In genomic region chr16:17685445-17685844, GRCh38 we compare ENCODE assay signal across 24 cellular contexts.
DNase-seq lines count a peak whose midpoint lies in the region; ATAC-seq, FAIRE-seq and TF ChIP-seq lines count a peak whose summit lies in the region.
"Had no signal": no experiment of that assay in that cellular context is flagged by ENCODE, and none has a peak within 500 bp of the region (broad histone marks: within the 10 kb centered on the region; RNA-seq: fewer than 3 reads in every experiment).

No MANE protein-coding gene starts in this region.

- no peak overlapping the region for H3K56ac ChIP-seq in IMR-90 (ENCODE audit: extremely low read depth, insufficient read depth, low read length)
- H3K56ac ChIP-seq in H1 (replicated peaks; ENCODE audit: insufficient read length, low read depth, low read length): no peak overlapping the region

- no peaks in the 10 kb centered on the region for H3K23me2 ChIP-seq in H1 (ENCODE audit: low read depth, low read length)

- H3K14ac ChIP-seq in IMR-90 (replicated peaks; ENCODE audit: low read depth, low read length) (no peak overlapping the region), H1 (ENCODE audit: insufficient read length) (no peak overlapping the region)

- CTCF ChIA-PET in A549 (lab: Yijun Ruan, JAX): no interaction called here
- CTCF ChIA-PET in IMR-90 (lab: Yijun Ruan, JAX): interaction anchor here (0.5 kb wide), 1 partner anchor 318 kb away, joined by 3 read pairs; no protein-coding TSS in a partner anchor
- CTCF ChIA-PET in H1 (lab: Charles Lee; ENCODE audit: partially characterized antibody): no interaction called here

- H4K5ac ChIP-seq in IMR-90 (ENCODE audit: low read depth, low read length) (no peak overlapping the region), H1 (ENCODE audit: insufficient read length, low read depth, low read length) (no peak overlapping the region)

- H2BK5ac ChIP-seq in IMR-90 (ENCODE audit: low read depth, low read length, poor library complexity, severe bottlenecking): no peak overlapping the region
- no peak overlapping the region for H2BK5ac ChIP-seq in H1 (ENCODE audit: low read depth, low read length)

- no peak overlapping the region for H2AK5ac ChIP-seq in IMR-90 (ENCODE audit: low read depth, low read length)
- no peak overlapping the region for H2AK5ac ChIP-seq in H1 (ENCODE audit: low read depth, low read length)

- H3K4me1 ChIP-seq in A549 (no peaks in the 10 kb centered on the region), IMR-90 (ENCODE audit: control insufficient read depth, insufficient read depth, low read length) (no peaks in the 10 kb centered on the region), H1 (replicated peaks in 1 of 4; ENCODE audit: control insufficient read depth in 3 of 4, insufficient read depth in 4 of 4, low read length in 3 of 4) (no peaks in the 10 kb centered on the region), psoas muscle (no peaks in the 10 kb centered on the region)
- H3K4me1 ChIP-seq: BLaER1 treated with 17β-estradiol and CSF1 and Interleukin-3, amounts not matched to agents 10 nM and 100 nM had no signal

- H2AFZ ChIP-seq in IMR-90 (replicated peaks; ENCODE audit: low read length, poor library complexity): no peak overlapping the region
- H2AFZ ChIP-seq in H1 (ENCODE audit: low read length): no peak overlapping the region

- no peaks in the 10 kb centered on the region for H3K79me2 ChIP-seq in H1 (ENCODE audit: control insufficient read depth in 1 of 2, insufficient read depth in 2 of 2, low read length in 2 of 2)

- no peak for TF ChIP-seq RAD21 in A549 (conservative IDR thresholded peaks at IDR 0.05 in 1 of 2, IDR thresholded peaks at IDR 0.05 in 1 of 2)
- TF ChIP-seq RAD21 in IMR-90 (IDR thresholded peaks at IDR 0.05; ENCODE audit: low read length): no peak
- no peak for TF ChIP-seq RAD21 in H1 (IDR thresholded peaks at IDR 0.05 in 1 of 2, conservative IDR thresholded peaks at IDR 0.05 in 1 of 2; ENCODE audit: low read depth in 2 of 2, low read length in 2 of 2)

- H3K4me2 ChIP-seq in A549 (no peak overlapping the region), IMR-90 (ENCODE audit: low read depth, low read length) (no peak overlapping the region), H1 (ENCODE audit: insufficient read depth in 1 of 2, low read depth in 2 of 2, low read length in 2 of 2) (no peak overlapping the region)
- H3K4me2 ChIP-seq: BLaER1 treated with 17β-estradiol and CSF1 and Interleukin-3, amounts not matched to agents 10 nM and 100 nM had no signal

- in situ Hi-C loops in IMR-90 (cut with MboI; ENCODE audit: low sequenced_read_pairs): loop anchor here (10.0 kb wide), 1 partner anchor 61 kb away; no protein-coding TSS in a partner anchor

- no peak overlapping the region for H3K9ac ChIP-seq in IMR-90 (ENCODE audit: low read depth, low read length)
- no peak overlapping the region for H3K9ac ChIP-seq in H1 (replicated peaks in 1 of 4; ENCODE audit: extremely low read depth in 1 of 4, low read depth in 3 of 4, low read length in 3 of 4)
- H3K9ac ChIP-seq: BLaER1 treated with 17β-estradiol and CSF1 and Interleukin-3, amounts not matched to agents 10 nM and 100 nM had no signal

- H3K36me3 ChIP-seq in IMR-90 (ENCODE audit: control insufficient read depth, insufficient read depth, low read length): no peaks in the 10 kb centered on the region
- H3K36me3 ChIP-seq in H1 (ENCODE audit: control insufficient read depth in 2 of 4, insufficient read depth in 4 of 4, low read length in 3 of 4): no peaks in the 10 kb centered on the region
- H3K36me3 ChIP-seq in psoas muscle (ENCODE audit: insufficient read depth in 1 of 2, low read depth in 1 of 2): no peaks in the 10 kb centered on the region
- H3K36me3 ChIP-seq: BLaER1 treated with 17β-estradiol and CSF1 and Interleukin-3, amounts not matched to agents 10 nM and 100 nM had no signal

- H2BK20ac ChIP-seq in IMR-90 (ENCODE audit: low read depth, low read length) (no peak overlapping the region), H1 (ENCODE audit: low read length) (no peak overlapping the region)

- H3K18ac ChIP-seq in IMR-90 (ENCODE audit: low read depth, low read length) (no peak overlapping the region), H1 (ENCODE audit: extremely low read depth, low read length) (no peak overlapping the region)

- no peak for FAIRE-seq in A549 (lab: Jason Lieb, UNC)
- no peak for FAIRE-seq in H1 (lab: Jason Lieb, UNC)
- FAIRE-seq: A204.1, GM12878, GM12892, GM18507 had no signal

- H2BK120ac ChIP-seq in IMR-90 (ENCODE audit: low read depth, low read length) (no peak overlapping the region), H1 (replicated peaks; ENCODE audit: low read depth, low read length) (no peak overlapping the region)

- intact Hi-C loops in IMR-90 (cut with micrococcal nuclease): no loop called here
- intact Hi-C loops in psoas muscle (cut with DNase I): no loop called here

- BruUV-seq in IMR-90 (replicated peaks; lab: Mats Ljungman, UMichigan): no TSS peak

- no peak overlapping the region for H3K27ac ChIP-seq in A549
- no peak overlapping the region for H3K27ac ChIP-seq in IMR-90 (ENCODE audit: insufficient read depth, low read length)
- no peak overlapping the region for H3K27ac ChIP-seq in H1 (ENCODE audit: low read depth, low read length)
- H3K27ac ChIP-seq in psoas muscle: no peak overlapping the region
- H3K27ac ChIP-seq: BLaER1 treated with 17β-estradiol and CSF1 and Interleukin-3, amounts not matched to agents 10 nM and 100 nM; C4-2B had no signal

- TF ChIP-seq EP300 in A549 (IDR thresholded peaks at IDR 0.05): no peak
- no peak for TF ChIP-seq EP300 in H1 (IDR thresholded peaks at IDR 0.05; ENCODE audit: borderline replicate concordance in 1 of 2, low read depth in 2 of 2, low read length in 2 of 2)

- dilution Hi-C loops in IMR-90 (cut with HindIII; ENCODE audit: low sequenced_read_pairs, unreplicated experiment): no loop called here

- H2BK15ac ChIP-seq in IMR-90 (ENCODE audit: low read depth, low read length) (no peak overlapping the region), H1 (ENCODE audit: low read length) (no peak overlapping the region)

- H3K4ac ChIP-seq in IMR-90 (ENCODE audit: low read depth, low read length) (no peak overlapping the region), H1 (replicated peaks; ENCODE audit: insufficient read length, low read depth, low read length) (no peak overlapping the region)

- H3K9me3 ChIP-seq in A549 (no peaks in the 10 kb centered on the region), IMR-90 (ENCODE audit: control insufficient read depth, insufficient read depth, low read length) (no peaks in the 10 kb centered on the region), H1 (ENCODE audit: insufficient read depth in 2 of 2, low read depth in 1 of 2, low read length in 1 of 2) (peaks cover 0 to 2% of the 10 kb centered on the region in 2 experiments; a peak in 1 of 4 replicates), psoas muscle (no peaks in the 10 kb centered on the region)

- H4K20me1 ChIP-seq in IMR-90 (ENCODE audit: insufficient read depth, low read length): no peaks in the 10 kb centered on the region
- H4K20me1 ChIP-seq in H1 (replicated peaks in 1 of 2; ENCODE audit: control insufficient read depth in 1 of 2, insufficient read depth in 2 of 2, low read length in 2 of 2): no peaks in the 10 kb centered on the region
- H4K20me1 ChIP-seq: BLaER1 treated with 17β-estradiol and CSF1 and Interleukin-3, amounts not matched to agents 10 nM and 100 nM had no signal

- no peak for TF ChIP-seq CTCF in A549 (IDR thresholded peaks at IDR 0.05)
- no peak for TF ChIP-seq CTCF in IMR-90 (conservative IDR thresholded peaks at IDR 0.05; ENCODE audit: low read depth, low read length)
- TF ChIP-seq CTCF in H1 (IDR thresholded peaks at IDR 0.05; ENCODE audit: control extremely low read depth in 1 of 3, insufficient read depth in 1 of 3, low read depth in 1 of 3, low read length in 3 of 3): no peak
- no peak for TF ChIP-seq CTCF in psoas muscle (IDR thresholded peaks at IDR 0.05)

- POLR2A ChIA-PET in A549 (lab: Yijun Ruan, JAX) (no interaction called here), IMR-90 (lab: Charles Lee; ENCODE audit: unreplicated experiment) (no interaction called here), H1 (lab: Charles Lee; ENCODE audit: partially characterized antibody) (no interaction called here)

- no peaks in the 10 kb centered on the region for H3K9me1 ChIP-seq in IMR-90 (ENCODE audit: insufficient read depth, low read length)

- H3K4me3 ChIP-seq in A549 (no peak overlapping the region), IMR-90 (ENCODE audit: insufficient read depth, low read depth, low read length) (no peak overlapping the region), H1 (ENCODE audit: extremely low read depth in 1 of 4, insufficient read depth in 2 of 4, low read depth in 3 of 4, low read length in 4 of 4) (no peak overlapping the region), psoas muscle (no peak overlapping the region)
- H3K4me3 ChIP-seq: BLaER1 treated with 17β-estradiol and CSF1 and Interleukin-3, amounts not matched to agents 10 nM and 100 nM; GM12878 had no signal

- TF ChIP-seq POLR2A in A549 (IDR thresholded peaks at IDR 0.05; ENCODE audit: low read length) (no peak), IMR-90 (IDR thresholded peaks at IDR 0.05; ENCODE audit: low read depth, low read length) (no peak), H1 (IDR thresholded peaks at IDR 0.05; ENCODE audit: control extremely low read depth in 1 of 2, low read depth in 2 of 2, low read length in 2 of 2) (no peak)

- H2AK9ac ChIP-seq in IMR-90 (replicated peaks; ENCODE audit: low read depth, low read length, poor library complexity): no peak overlapping the region

- no peak overlapping the region for H2BK12ac ChIP-seq in H1 (ENCODE audit: low read depth, low read length)

- H4K91ac ChIP-seq in IMR-90 (ENCODE audit: insufficient read depth, low read depth, low read length): no peak overlapping the region
- no peak overlapping the region for H4K91ac ChIP-seq in H1 (replicated peaks; ENCODE audit: insufficient read length, low read length)

- DNase-seq in A549 (ENCODE audit: low read depth in 1 of 2, low spot score in 1 of 2): no peak
- no peak for DNase-seq in IMR-90
- DNase-seq in H1 (ENCODE audit: low read depth in 1 of 2, low spot score in 2 of 2): no peak
- no peak for DNase-seq in CD1c-positive myeloid dendritic cell (ENCODE audit: extremely low spot score)
- DNase-seq in psoas muscle: no peak
- DNase-seq: 8988T; AML-193; CD4-positive, alpha-beta memory T cell; CD4-positive, CD25-positive, alpha-beta regulatory T cell; CD8-positive, alpha-beta memory T cell; COR-L47; DMS 273 treated with DMSO at 0.1 percent for 48 hours; DMS153; DMS53; DMS79; DND-41; EL; GDM1 had no signal

- H3K23ac ChIP-seq in IMR-90 (ENCODE audit: low read depth, low read length) (no peak overlapping the region), H1 (ENCODE audit: insufficient read length) (no peak overlapping the region)

- H3K27me3 ChIP-seq in IMR-90 (ENCODE audit: control insufficient read depth, insufficient read depth, low read length): no peaks in the 10 kb centered on the region; the same call in 1 of the 2 replicates
- H3K27me3 ChIP-seq in H1 (replicated peaks in 1 of 4; ENCODE audit: control insufficient read depth in 3 of 4, extremely low read depth in 1 of 4, insufficient read depth in 3 of 4, low read length in 3 of 4): no peaks in the 10 kb centered on the region; a peak in 1 of 7 replicates
- H3K27me3 ChIP-seq in psoas muscle (ENCODE audit: insufficient read depth in 3 of 3, low read length in 2 of 3): peaks cover 0 to 2% (median 0%) of the 10 kb centered on the region in 3 donors
- H3K27me3 ChIP-seq: BLaER1 treated with 17β-estradiol and CSF1 and Interleukin-3, amounts not matched to agents 10 nM and 100 nM had no signal

- H3K79me1 ChIP-seq in IMR-90 (ENCODE audit: low read depth in 1 of 2, low read length in 2 of 2) (no peaks in the 10 kb centered on the region), H1 (ENCODE audit: low read depth, low read length) (no peaks in the 10 kb centered on the region)

- ATAC-seq in A549 (no peak), IMR-90 (ENCODE audit: low read depth) (no peak), psoas muscle (no peak)
- ATAC-seq: GM12878 had no signal

- H4K8ac ChIP-seq in IMR-90 (ENCODE audit: low read depth in 2 of 2, low read length in 2 of 2): no peak overlapping the region
- no peak overlapping the region for H4K8ac ChIP-seq in H1 (ENCODE audit: extremely low read depth, insufficient read depth, low read length)

Comparison
In these comparisons a context has a peak if more than half of its experiments do, and no peak if none do; other contexts are left out.
1. Of the 18 proteins assayed by ChIP-seq in both H1 and A549: peak only in H1: none; only in A549: none; in both: MAFK; in neither: 17.